Comparison of ENCODE assay signal across 9 cellular contexts in genomic region chr17:64147110-64148016, GRCh38. TPM values are rescaled to one million over a fixed set of nuclear protein-coding genes. Genes with fewer than 3 reads are reported as not detected.
DNase-seq lines count a peak whose midpoint lies in the region; ATAC-seq and TF ChIP-seq lines count a peak whose summit lies in the region.
"Had no signal": no experiment of that assay in that cellular context is flagged by ENCODE, and none has a peak within 500 bp of the region (broad histone marks: within the 10 kb centered on the region; RNA-seq: fewer than 3 reads in every experiment).

No MANE protein-coding gene starts in this region.

- no peaks in the 10 kb centered on the region for H3K9me3 ChIP-seq in iPS-18a (ENCODE audit: control insufficient read depth, low read depth, low read length)
- no peaks in the 10 kb centered on the region for H3K9me3 ChIP-seq in upper lobe of right lung
- H3K9me3 ChIP-seq: neutrophil had no signal

- H3K9ac ChIP-seq in iPS-18a (ENCODE audit: low read length) = peak overlapping the region; percentile 97

- TF ChIP-seq CTCF in AG04449 (IDR thresholded peaks at IDR 0.05; ENCODE audit: insufficient read depth, low read length, missing control alignments) (no peak), upper lobe of right lung (IDR thresholded peaks at IDR 0.05) (no peak)

- no peaks in the 10 kb centered on the region for H3K27me3 Mint-ChIP-seq in T-helper 2 cell treated with Interferon-gamma antibody and Interleukin-4, amounts not matched to agents 5 μg/mL and 100 μg/mL, for 36 hours (ENCODE audit: low read depth)

- no peaks in the 10 kb centered on the region for H3K9me3 Mint-ChIP-seq in T-helper 2 cell treated with Interferon-gamma antibody and Interleukin-4, amounts not matched to agents 5 μg/mL and 100 μg/mL, for 36 hours

- H3K27ac ChIP-seq in iPS-18a (ENCODE audit: low read length) = peak overlapping the region; percentile 75
- peak overlapping the region; percentile 98 for H3K27ac ChIP-seq in upper lobe of right lung

- POLR2A ChIA-PET in AG04449 (lab: Yijun Ruan, JAX) = interaction anchor here (2.1 to 3.2 kb wide), 5 partner anchors 17 to 135 kb away, joined by 11 to 35 read pairs (median 15); partner anchors contain the start of genes ERN1 and TEX2

- H3K27me3 ChIP-seq in iPS-18a (ENCODE audit: control insufficient read depth, insufficient read depth, low read length) (no peaks in the 10 kb centered on the region), upper lobe of right lung (no peaks in the 10 kb centered on the region)
- H3K27me3 ChIP-seq: neutrophil had no signal

- peak overlapping the region; percentile 6 for H3K4me3 Mint-ChIP-seq in T-helper 2 cell treated with Interferon-gamma antibody and Interleukin-4, amounts not matched to agents 5 μg/mL and 100 μg/mL, for 36 hours

- intact Hi-C loops in upper lobe of right lung (cut with DNase I) = no loop called here

- H3K4me1 Mint-ChIP-seq in T-helper 2 cell treated with Interferon-gamma antibody and Interleukin-4, amounts not matched to agents 5 μg/mL and 100 μg/mL, for 36 hours (ENCODE audit: low read depth) = peaks cover 24% of the 10 kb centered on the region

- peaks cover 29% of the 10 kb centered on the region for H3K36me3 Mint-ChIP-seq in T-helper 2 cell treated with Interferon-gamma antibody and Interleukin-4, amounts not matched to agents 5 μg/mL and 100 μg/mL, for 36 hours (ENCODE audit: low read depth)

- H3K27ac Mint-ChIP-seq in T-helper 2 cell treated with Interferon-gamma antibody and Interleukin-4, amounts not matched to agents 5 μg/mL and 100 μg/mL, for 36 hours = no peak overlapping the region

- DNase-seq in AG04449 (ENCODE audit: low read depth, low spot score) = no peak
- DNase-seq in T-helper 2 cell treated with Interferon-gamma antibody and Interleukin-4, amounts not matched to agents 5 μg/mL and 100 μg/mL, for 36 hours (ENCODE audit: low spot score) = no peak
- no peak for DNase-seq in upper lobe of right lung

- CTCF ChIA-PET in AG04449 (lab: Yijun Ruan, JAX) = interaction anchor here (1.3 to 27.2 kb wide), 8 partner anchors 13 to 134 kb away, joined by 3 to 1118 read pairs (median 8); partner anchors contain the start of gene ICAM2

- H3K4me3 ChIP-seq in AG04449 (ENCODE audit: low read depth, low read length) (peak overlapping the region; percentile 86), iPS-18a (ENCODE audit: low read length) (peak overlapping the region; percentile 80), upper lobe of right lung (peak overlapping the region; percentile 93)

- peak; percentile 47 for TF ChIP-seq POLR2A in GM19193 (IDR thresholded peaks at IDR 0.05; ENCODE audit: extremely low read depth, insufficient read depth, insufficient read length)

- H3K4me1 ChIP-seq in iPS-18a (ENCODE audit: control insufficient read depth, low read depth, low read length) = peaks cover 8% of the 10 kb centered on the region
- H3K4me1 ChIP-seq in upper lobe of right lung = peaks cover 32% of the 10 kb centered on the region

- peaks cover 4% of the 10 kb centered on the region for H3K36me3 ChIP-seq in iPS-18a (ENCODE audit: control insufficient read depth, low read depth, low read length)
- peaks cover 21% of the 10 kb centered on the region for H3K36me3 ChIP-seq in upper lobe of right lung

- ATAC-seq in upper lobe of right lung (peak; percentile 9), HG03025 (IDR thresholded peaks at IDR 0.05; ENCODE audit: low FRiP score, unreplicated experiment) (no peak), GM18858 (IDR thresholded peaks at IDR 0.05; ENCODE audit: unreplicated experiment) (no peak), GM19035 (IDR thresholded peaks at IDR 0.05; ENCODE audit: unreplicated experiment) (no peak)

RNA-seq across cellular contexts. Expression of gene ERN1, which starts 17.4 kb away (rescaled TPM):
- total RNA-seq in upper lobe of right lung = 52.6 TPM
